In the genomic region with DNA sequence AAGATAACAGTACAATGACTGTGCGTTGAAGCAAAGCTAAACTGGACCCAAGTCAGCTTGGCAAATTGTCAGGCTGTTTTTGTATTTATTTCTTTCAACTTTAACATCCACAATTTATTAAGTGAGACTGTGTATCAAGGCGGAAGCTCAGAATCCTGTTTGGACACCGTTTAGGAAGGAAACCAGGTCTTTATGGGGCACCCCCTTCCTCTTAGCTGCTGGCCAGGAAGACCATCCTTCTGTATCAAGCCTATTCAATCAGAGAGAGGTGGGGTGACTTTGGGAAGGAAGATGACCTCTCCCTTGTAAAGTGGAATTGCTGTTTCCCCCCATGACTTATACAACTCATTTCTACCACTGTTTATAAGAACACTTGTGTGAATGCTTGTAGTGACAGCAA, we compare ENCODE assay signal across 21 cellular contexts.
"Had no signal": no experiment of that assay in that cellular context is flagged by ENCODE, and none has a peak within 500 bp of the region (broad histone marks: within the 10 kb centered on the region; RNA-seq: fewer than 3 reads in every experiment).

No MANE protein-coding gene starts in this region.

- H3K9me3 ChIP-seq: ascending aorta, suprapubic skin had no signal

- DNase-seq: activated CD4-positive, alpha-beta T cell treated with anti-CD3 and anti-CD28 coated beads, Interleukin-2, amount 10 ng/mL, durations not matched to agents 24 days and 14 days; activated CD8-positive, alpha-beta T cell treated with anti-CD3 and anti-CD28 coated beads, Interleukin-2, amount 10 ng/mL, durations not matched to agents 7 days and 5 days; activated effector memory CD4-positive, alpha-beta T cell treated with Interleukin-2 at 50 U/mL for 16 hours; activated naive CD4-positive, alpha-beta T cell treated with anti-CD3 and anti-CD28 coated beads, Interleukin-2, amount 10 ng/mL, durations not matched to agents 7 days and 5 days; activated naive CD8-positive, alpha-beta T cell treated with anti-CD3 and anti-CD28 coated beads, Interleukin-2, amount 50 U/mL, for 24 hours; activated T-cell treated with anti-CD3 and anti-CD28 coated beads, Interleukin-2, amount 50 U/mL, for 24 hours; effector memory CD8-positive, alpha-beta T cell; head of caudate nucleus; kidney glomerular epithelial cell; mesendoderm; naive thymus-derived CD8-positive, alpha-beta T cell; posterior cingulate gyrus; retina; SIG-M5; stimulated activated naive CD8-positive, alpha-beta T cell treated with anti-CD3 and anti-CD28 coated beads, Interleukin-15, Interleukin-2, amounts not matched to agents 100 U/mL and 50 U/mL, for 24 hours; T-cell; trophoblast cell had no signal

- H3K4me1 ChIP-seq: ascending aorta, suprapubic skin had no signal

- ATAC-seq: activated CD8-positive, alpha-beta T cell treated with anti-CD3 and anti-CD28 coated beads, Interleukin-2, amount 10 ng/mL, durations not matched to agents 7 days and 5 days; activated naive CD8-positive, alpha-beta T cell treated with anti-CD3 and anti-CD28 coated beads, Interleukin-2, amount 50 U/mL, for 24 hours; effector memory CD8-positive, alpha-beta T cell; naive thymus-derived CD8-positive, alpha-beta T cell; SK-N-SH treated with all-trans-retinoic acid at 6 μM for 48 hours; stimulated activated naive CD8-positive, alpha-beta T cell treated with anti-CD3 and anti-CD28 coated beads, Interleukin-15, Interleukin-2, amounts not matched to agents 100 U/mL and 50 U/mL, for 24 hours; T-cell had no signal

- H3K27me3 ChIP-seq: ascending aorta, suprapubic skin had no signal

- H3K9me3 Mint-ChIP-seq: activated CD4-positive, alpha-beta T cell treated with anti-CD3 and anti-CD28 coated beads, Interleukin-2, amount 10 ng/mL, durations not matched to agents 24 days and 14 days; activated naive CD4-positive, alpha-beta T cell treated with anti-CD3 and anti-CD28 coated beads, Interleukin-2, amount 10 ng/mL, durations not matched to agents 7 days and 5 days; activated naive CD8-positive, alpha-beta T cell treated with anti-CD3 and anti-CD28 coated beads, Interleukin-2, amount 50 U/mL, for 24 hours; activated T-cell treated with anti-CD3 and anti-CD28 coated beads, Interleukin-2, amount 50 U/mL, for 24 hours; effector memory CD8-positive, alpha-beta T cell; naive thymus-derived CD8-positive, alpha-beta T cell; T-cell had no signal

- H3K27ac Mint-ChIP-seq: activated CD4-positive, alpha-beta T cell treated with anti-CD3 and anti-CD28 coated beads, Interleukin-2, amount 10 ng/mL, durations not matched to agents 24 days and 14 days; activated CD8-positive, alpha-beta T cell treated with anti-CD3 and anti-CD28 coated beads, Interleukin-2, amount 10 ng/mL, durations not matched to agents 7 days and 5 days; activated naive CD4-positive, alpha-beta T cell treated with anti-CD3 and anti-CD28 coated beads, Interleukin-2, amount 10 ng/mL, durations not matched to agents 7 days and 5 days; activated naive CD8-positive, alpha-beta T cell treated with anti-CD3 and anti-CD28 coated beads, Interleukin-2, amount 50 U/mL, for 24 hours; activated T-cell treated with anti-CD3 and anti-CD28 coated beads, Interleukin-2, amount 50 U/mL, for 24 hours; naive thymus-derived CD8-positive, alpha-beta T cell; T-cell had no signal

- H3K27me3 Mint-ChIP-seq: activated CD4-positive, alpha-beta T cell treated with anti-CD3 and anti-CD28 coated beads, Interleukin-2, amount 10 ng/mL, durations not matched to agents 24 days and 14 days; activated naive CD4-positive, alpha-beta T cell treated with anti-CD3 and anti-CD28 coated beads, Interleukin-2, amount 10 ng/mL, durations not matched to agents 7 days and 5 days; activated naive CD8-positive, alpha-beta T cell treated with anti-CD3 and anti-CD28 coated beads, Interleukin-2, amount 50 U/mL, for 24 hours; activated T-cell treated with anti-CD3 and anti-CD28 coated beads, Interleukin-2, amount 50 U/mL, for 24 hours; effector memory CD8-positive, alpha-beta T cell; naive thymus-derived CD8-positive, alpha-beta T cell; T-cell had no signal

- H3K4me1 Mint-ChIP-seq: activated naive CD4-positive, alpha-beta T cell treated with anti-CD3 and anti-CD28 coated beads, Interleukin-2, amount 10 ng/mL, durations not matched to agents 7 days and 5 days; activated naive CD8-positive, alpha-beta T cell treated with anti-CD3 and anti-CD28 coated beads, Interleukin-2, amount 50 U/mL, for 24 hours; naive thymus-derived CD8-positive, alpha-beta T cell had no signal

- H3K36me3 ChIP-seq: ascending aorta had no signal

- H3K4me3 ChIP-seq: ascending aorta, suprapubic skin had no signal

- H3K27ac ChIP-seq: ascending aorta, epithelial cell of prostate, suprapubic skin had no signal

- H3K4me3 Mint-ChIP-seq: activated CD4-positive, alpha-beta T cell treated with anti-CD3 and anti-CD28 coated beads, Interleukin-2, amount 10 ng/mL, durations not matched to agents 24 days and 14 days; activated CD8-positive, alpha-beta T cell treated with anti-CD3 and anti-CD28 coated beads, Interleukin-2, amount 10 ng/mL, durations not matched to agents 7 days and 5 days; activated naive CD4-positive, alpha-beta T cell treated with anti-CD3 and anti-CD28 coated beads, Interleukin-2, amount 10 ng/mL, durations not matched to agents 7 days and 5 days; activated naive CD8-positive, alpha-beta T cell treated with anti-CD3 and anti-CD28 coated beads, Interleukin-2, amount 50 U/mL, for 24 hours; activated T-cell treated with anti-CD3 and anti-CD28 coated beads, Interleukin-2, amount 50 U/mL, for 24 hours; effector memory CD8-positive, alpha-beta T cell; naive thymus-derived CD8-positive, alpha-beta T cell; T-cell had no signal
